In the genomic region with DNA sequence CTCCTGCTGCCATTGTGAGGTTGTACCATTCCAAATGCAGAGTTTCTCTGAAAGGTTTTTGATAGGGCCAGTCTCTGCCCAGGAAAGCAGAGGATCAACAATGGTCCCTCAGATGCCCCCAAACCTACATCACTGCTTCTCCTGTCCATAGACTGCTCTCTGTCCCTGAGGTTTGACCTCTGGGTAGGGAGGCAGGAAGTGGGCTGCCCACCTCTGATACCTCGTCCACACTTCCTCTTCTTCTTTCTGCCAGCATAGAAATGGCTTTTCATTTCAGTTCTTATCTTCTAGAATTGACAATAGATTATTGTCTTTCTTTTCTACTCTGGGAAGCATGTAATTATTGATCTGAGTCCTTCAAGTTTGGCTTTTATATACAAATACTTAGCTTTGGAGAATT, we compare ENCODE assay signal across 15 cellular contexts.
DNase-seq lines count a peak whose midpoint lies in the region; ATAC-seq and TF ChIP-seq lines count a peak whose summit lies in the region.
"Had no signal": no experiment of that assay in that cellular context is flagged by ENCODE, and none has a peak within 500 bp of the region (broad histone marks: within the 10 kb centered on the region; RNA-seq: fewer than 3 reads in every experiment).

No MANE protein-coding gene starts in this region.

- ATAC-seq in GM18505 (IDR thresholded peaks at IDR 0.05; ENCODE audit: unreplicated experiment) = peak; percentile 81
- peak; percentile 86 for ATAC-seq in GM19467 (IDR thresholded peaks at IDR 0.05; ENCODE audit: unreplicated experiment)
- ATAC-seq in HG03060 (IDR thresholded peaks at IDR 0.05; ENCODE audit: low read depth, unreplicated experiment) = peak; percentile 80
- ATAC-seq: left lobe of liver, T-helper 17 cell had no signal

- peaks cover 1% of the 10 kb centered on the region for H3K4me1 Mint-ChIP-seq in activated CD4-positive, alpha-beta T cell treated with anti-CD3 and anti-CD28 coated beads, Interleukin-2, amount 10 ng/mL, durations not matched to agents 24 days and 14 days

- no peaks in the 10 kb centered on the region for H3K36me3 Mint-ChIP-seq in activated CD4-positive, alpha-beta T cell treated with anti-CD3 and anti-CD28 coated beads, Interleukin-2, amount 10 ng/mL, durations not matched to agents 24 days and 14 days (ENCODE audit: low read depth)

- H3K9me3 Mint-ChIP-seq in activated CD4-positive, alpha-beta T cell treated with anti-CD3 and anti-CD28 coated beads, Interleukin-2, amount 10 ng/mL, durations not matched to agents 24 days and 14 days = no peaks in the 10 kb centered on the region

- no peak overlapping the region for H3K4me3 Mint-ChIP-seq in activated CD4-positive, alpha-beta T cell treated with anti-CD3 and anti-CD28 coated beads, Interleukin-2, amount 10 ng/mL, durations not matched to agents 24 days and 14 days
- H3K4me3 Mint-ChIP-seq: B cell, T-helper 17 cell had no signal

- H3K27me3 Mint-ChIP-seq in activated CD4-positive, alpha-beta T cell treated with anti-CD3 and anti-CD28 coated beads, Interleukin-2, amount 10 ng/mL, durations not matched to agents 24 days and 14 days = peaks cover 3% of the 10 kb centered on the region
- H3K27me3 Mint-ChIP-seq: B cell, T-helper 17 cell had no signal

- DNase-seq in NB4 (ENCODE audit: low read depth) = peak; percentile 56
- DNase-seq in ecto neural progenitor cell (ENCODE audit: low spot score) = no peak
- DNase-seq in activated CD4-positive, alpha-beta T cell treated with anti-CD3 and anti-CD28 coated beads, Interleukin-2, amount 10 ng/mL, durations not matched to agents 24 days and 14 days = no peak
- no peak for DNase-seq in medulla oblongata (ENCODE audit: extremely low spot score)
- no peak for DNase-seq in nucleus accumbens (lab: John Stamatoyannopoulos, UW)
- DNase-seq: effector CD4-positive, alpha-beta T cell; GOT3; NCI-H2029 treated with DMSO at 0.1 percent for 48 hours; ovary; T-helper 17 cell had no signal

- H3K27ac Mint-ChIP-seq in activated CD4-positive, alpha-beta T cell treated with anti-CD3 and anti-CD28 coated beads, Interleukin-2, amount 10 ng/mL, durations not matched to agents 24 days and 14 days = no peak overlapping the region
- H3K27ac Mint-ChIP-seq: B cell, T-helper 17 cell had no signal

- TF ChIP-seq POLR2A in GM18505 (IDR thresholded peaks at IDR 0.05; ENCODE audit: borderline replicate concordance, extremely low read depth, insufficient read depth, insufficient read length) = no peak
- no peak for TF ChIP-seq POLR2A in NB4 (IDR thresholded peaks at IDR 0.05; ENCODE audit: extremely low read depth, insufficient read length)

- H3K4me3 ChIP-seq in NB4 (ENCODE audit: low read depth, low read length) = no peak overlapping the region
- H3K4me3 ChIP-seq: ovary had no signal

- no peak for TF ChIP-seq CTCF in NB4 (IDR thresholded peaks at IDR 0.05; ENCODE audit: low read depth, low read length)

- intact Hi-C loops in activated CD4-positive, alpha-beta T cell treated with anti-CD3 and anti-CD28 coated beads, Interleukin-2, amount 10 ng/mL, durations not matched to agents 24 days and 14 days (cut with micrococcal nuclease) = no loop called here
